In genomic region chr14:49641697-49642129, GRCh38 we compare ENCODE assay signal across 1 cellular context.
A peak's percentile ranks its signal among the peaks of the same experiment; 100 is the strongest.
TF ChIP-seq lines count a peak whose summit lies in the region.

No MANE protein-coding gene starts in this region.

TF ChIP-seq in GM12878, 131 proteins besides CTCF, POLR2A, EP300 and RAD21:
- TF ChIP-seq DPF2 (IDR thresholded peaks at IDR 0.05) (no peak), YY1 (IDR thresholded peaks at IDR 0.05; ENCODE audit: low read depth, low read length) (peak; percentile 52; the same call in 1 of the 2 replicates), RUNX3 (IDR thresholded peaks at IDR 0.05; ENCODE audit: low read length) (peak; percentile 66; the same call in 1 of the 2 replicates)
